17 cellular contexts compared by ENCODE assay signal in the genomic region with DNA sequence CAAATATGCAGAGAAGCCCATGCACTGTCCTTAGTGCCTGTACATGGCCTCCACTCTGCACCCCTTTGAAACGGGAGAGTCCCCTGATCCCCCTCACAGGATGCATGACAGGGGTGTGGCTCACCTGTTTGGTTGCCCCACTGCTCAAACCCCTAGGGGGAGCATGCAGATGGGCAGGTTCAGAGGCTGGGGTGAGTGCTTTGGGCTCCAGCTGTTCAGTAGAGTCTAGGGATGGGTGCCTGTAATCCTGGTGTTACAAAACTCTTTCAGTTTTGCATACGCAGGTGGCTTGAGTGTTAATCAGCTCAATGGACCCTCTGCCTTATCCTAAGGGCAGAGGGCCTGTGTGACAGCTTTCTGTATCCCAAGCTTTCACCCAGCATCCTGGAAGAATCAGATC. TPM values are rescaled to one million over a fixed set of nuclear protein-coding genes. Genes with fewer than 3 reads are reported as not detected.
DNase-seq lines count a peak whose midpoint lies in the region; ATAC-seq and TF ChIP-seq lines count a peak whose summit lies in the region.
"Had no signal": no experiment of that assay in that cellular context is flagged by ENCODE, and none has a peak within 500 bp of the region (broad histone marks: within the 10 kb centered on the region; RNA-seq: fewer than 3 reads in every experiment).

No MANE protein-coding gene starts in this region.

- H3K36me3 ChIP-seq in MM.1S (replicated peaks; ENCODE audit: insufficient read depth, low read length) (no peaks in the 10 kb centered on the region), ascending aorta (no peaks in the 10 kb centered on the region)
- H3K36me3 ChIP-seq: BLaER1 treated with 17β-estradiol and CSF1 and Interleukin-3, amounts not matched to agents 10 nM and 100 nM had no signal

- H3K4me2 ChIP-seq in MM.1S (ENCODE audit: low read depth, low read length): peak overlapping the region; percentile 33
- H3K4me2 ChIP-seq: BLaER1 treated with 17β-estradiol and CSF1 and Interleukin-3, amounts not matched to agents 10 nM and 100 nM had no signal

- no peak overlapping the region for H3K9ac ChIP-seq in MM.1S (ENCODE audit: low read length)
- H3K9ac ChIP-seq: BLaER1 treated with 17β-estradiol and CSF1 and Interleukin-3, amounts not matched to agents 10 nM and 100 nM; GM23248 had no signal

- in situ Hi-C loops in GM13976 (cut with MboI; ENCODE audit: low sequenced_read_pairs, unreplicated experiment): no loop called here

- H3K4me1 ChIP-seq in MM.1S (ENCODE audit: low read length) (peaks cover 47% of the 10 kb centered on the region), ascending aorta (no peaks in the 10 kb centered on the region)

- H3K27me3 ChIP-seq in MM.1S (replicated peaks; ENCODE audit: insufficient read depth, low read length): no peaks in the 10 kb centered on the region
- H3K27me3 ChIP-seq in ascending aorta: no peaks in the 10 kb centered on the region
- H3K27me3 ChIP-seq: BLaER1 treated with 17β-estradiol and CSF1 and Interleukin-3, amounts not matched to agents 10 nM and 100 nM had no signal

- DNase-seq in activated CD4-positive, alpha-beta T cell treated with anti-CD3 and anti-CD28 coated beads, Interleukin-2, amount 10 ng/mL, durations not matched to agents 24 days and 14 days: peak; percentile 48
- DNase-seq in activated CD4-positive, alpha-beta T cell treated with anti-CD3 and anti-CD28 coated beads, Interleukin-2, amount 50 U/mL, for 48 hours: no peak
- peak; percentile 49 for DNase-seq in MM.1S
- DNase-seq in RPMI8226: peak; percentile 43
- DNase-seq in stimulated activated naive CD8-positive, alpha-beta T cell treated with anti-CD3 and anti-CD28 coated beads, Interleukin-15, amount 100 ng/mL, for 72 hours: no peak
- no peak for DNase-seq in ascending aorta (ENCODE audit: low spot score in 2 of 2)
- no peak for DNase-seq in GM13976 (ENCODE audit: low spot score)
- DNase-seq in stimulated activated CD8-positive, alpha-beta memory T cell treated with anti-CD3 and anti-CD28 coated beads, Interleukin-4, amount 100 ng/mL, for 48 hours: no peak
- DNase-seq: ACHN; Calu3; CD4-positive, alpha-beta T cell; DMS 273 treated with DMSO at 0.1 percent for 48 hours; GM23248; H7 had no signal

- peak; percentile 28 for ATAC-seq in stimulated activated naive CD8-positive, alpha-beta T cell treated with anti-CD3 and anti-CD28 coated beads, Interleukin-15, amount 100 ng/mL, for 72 hours

- H3K4me1 Mint-ChIP-seq in activated CD4-positive, alpha-beta T cell treated with anti-CD3 and anti-CD28 coated beads, Interleukin-2, amount 10 ng/mL, durations not matched to agents 24 days and 14 days: no peaks in the 10 kb centered on the region
- H3K4me1 Mint-ChIP-seq in stimulated activated naive CD8-positive, alpha-beta T cell treated with anti-CD3 and anti-CD28 coated beads, Interleukin-15, amount 100 ng/mL, for 72 hours: no peaks in the 10 kb centered on the region

- peaks cover 14% of the 10 kb centered on the region for H3K27me3 Mint-ChIP-seq in activated CD4-positive, alpha-beta T cell treated with anti-CD3 and anti-CD28 coated beads, Interleukin-2, amount 10 ng/mL, durations not matched to agents 24 days and 14 days
- H3K27me3 Mint-ChIP-seq in stimulated activated naive CD8-positive, alpha-beta T cell treated with anti-CD3 and anti-CD28 coated beads, Interleukin-15, amount 100 ng/mL, for 72 hours: peaks cover 21% of the 10 kb centered on the region

- H3K9me3 Mint-ChIP-seq in activated CD4-positive, alpha-beta T cell treated with anti-CD3 and anti-CD28 coated beads, Interleukin-2, amount 10 ng/mL, durations not matched to agents 24 days and 14 days: peaks cover 12% of the 10 kb centered on the region
- H3K9me3 Mint-ChIP-seq in stimulated activated naive CD8-positive, alpha-beta T cell treated with anti-CD3 and anti-CD28 coated beads, Interleukin-15, amount 100 ng/mL, for 72 hours: peaks cover 5 to 12% of the 10 kb centered on the region in 2 donors

- intact Hi-C loops in activated CD4-positive, alpha-beta T cell treated with anti-CD3 and anti-CD28 coated beads, Interleukin-2, amount 10 ng/mL, durations not matched to agents 24 days and 14 days (cut with micrococcal nuclease): no loop called here
- intact Hi-C loops in ascending aorta (cut with DNase I): no loop called here

- H3K4me3 ChIP-seq in MM.1S (ENCODE audit: low read length) (no peak overlapping the region), ascending aorta (no peak overlapping the region)
- H3K4me3 ChIP-seq: BLaER1 treated with 17β-estradiol and CSF1 and Interleukin-3, amounts not matched to agents 10 nM and 100 nM; GM23248 had no signal

- H3K27ac Mint-ChIP-seq in activated CD4-positive, alpha-beta T cell treated with anti-CD3 and anti-CD28 coated beads, Interleukin-2, amount 10 ng/mL, durations not matched to agents 24 days and 14 days: no peak overlapping the region
- no peak overlapping the region for H3K27ac Mint-ChIP-seq in stimulated activated naive CD8-positive, alpha-beta T cell treated with anti-CD3 and anti-CD28 coated beads, Interleukin-15, amount 100 ng/mL, for 72 hours
- H3K27ac Mint-ChIP-seq: CD4-positive, alpha-beta T cell had no signal

- H2AFZ ChIP-seq in MM.1S (ENCODE audit: low read length): 0 out of 2 replicates have a peak overlapping the region, but pooled peaks have one; percentile 8
- H2AFZ ChIP-seq: GM23248 had no signal

- H3K9me3 ChIP-seq in MM.1S (replicated peaks; ENCODE audit: insufficient read depth, low read length) (peaks cover 2% of the 10 kb centered on the region; the same call in 1 of the 2 replicates), ascending aorta (no peaks in the 10 kb centered on the region)

- no peaks in the 10 kb centered on the region for H3K79me2 ChIP-seq in MM.1S (ENCODE audit: low read length)

- TF ChIP-seq CTCF in MM.1S (IDR thresholded peaks at IDR 0.05; ENCODE audit: low read length) (peak; percentile 50), ascending aorta (IDR thresholded peaks at IDR 0.05) (no peak), GM13976 (IDR thresholded peaks at IDR 0.05; ENCODE audit: borderline replicate concordance, control extremely low read depth, extremely low read depth, insufficient read depth, missing control alignments) (no peak)

- H3K9me2 ChIP-seq in MM.1S (replicated peaks; ENCODE audit: insufficient read depth, low read length): no peaks in the 10 kb centered on the region

- H3F3A ChIP-seq in MM.1S (ENCODE audit: insufficient read depth, low read length): peaks cover 15% of the 10 kb centered on the region

- H3K27ac ChIP-seq in MM.1S (ENCODE audit: low read length): peak overlapping the region; percentile 52; the same call in 1 of the 2 replicates
- H3K27ac ChIP-seq in ascending aorta: no peak overlapping the region
- H3K27ac ChIP-seq: BLaER1 treated with 17β-estradiol and CSF1 and Interleukin-3, amounts not matched to agents 10 nM and 100 nM; GM23248 had no signal

- H3K4me3 Mint-ChIP-seq in activated CD4-positive, alpha-beta T cell treated with anti-CD3 and anti-CD28 coated beads, Interleukin-2, amount 10 ng/mL, durations not matched to agents 24 days and 14 days: no peak overlapping the region
- H3K4me3 Mint-ChIP-seq in stimulated activated naive CD8-positive, alpha-beta T cell treated with anti-CD3 and anti-CD28 coated beads, Interleukin-15, amount 100 ng/mL, for 72 hours: no peak overlapping the region
- H3K4me3 Mint-ChIP-seq: CD4-positive, alpha-beta T cell had no signal

- H3K36me3 Mint-ChIP-seq in activated CD4-positive, alpha-beta T cell treated with anti-CD3 and anti-CD28 coated beads, Interleukin-2, amount 10 ng/mL, durations not matched to agents 24 days and 14 days (ENCODE audit: low read depth): no peaks in the 10 kb centered on the region

- H4K20me1 ChIP-seq in MM.1S (ENCODE audit: insufficient read depth, low read length): no peaks in the 10 kb centered on the region
- H4K20me1 ChIP-seq: BLaER1 treated with 17β-estradiol and CSF1 and Interleukin-3, amounts not matched to agents 10 nM and 100 nM had no signal

RNA-seq across cellular contexts. Expression of gene SFTPA1, which starts 7.8 kb away (rescaled TPM):
- not detected in 2 replicates for total RNA-seq in activated CD4-positive, alpha-beta T cell treated with anti-CD3 and anti-CD28 coated beads, Interleukin-2, amount 10 ng/mL, durations not matched to agents 24 days and 14 days
- not detected for total RNA-seq in ascending aorta
- total RNA-seq: Calu3; CD4-positive, alpha-beta T cell; G401; GM23248; H7 had no signal

RNA-seq across cellular contexts. Expression of gene SFTPA2, which starts 42.7 kb away (rescaled TPM):
- not detected in 2 replicates for total RNA-seq in activated CD4-positive, alpha-beta T cell treated with anti-CD3 and anti-CD28 coated beads, Interleukin-2, amount 10 ng/mL, durations not matched to agents 24 days and 14 days
- total RNA-seq in ascending aorta: not detected
- total RNA-seq: A172; CD4-positive, alpha-beta T cell; G401; GM23248; H7 had no signal

Comparison
In these comparisons a context has a peak if more than half of its experiments do, and no peak if none do; other contexts are left out.
1. DNase-seq: peak in activated CD4-positive, alpha-beta T cell treated with anti-CD3 and anti-CD28 coated beads, Interleukin-2, amount 10 ng/mL, durations not matched to agents 24 days and 14 days (single experiment), MM.1S (single experiment) and RPMI8226 (single experiment); none in activated CD4-positive, alpha-beta T cell treated with anti-CD3 and anti-CD28 coated beads, Interleukin-2, amount 50 U/mL, for 48 hours (0 of 2), stimulated activated naive CD8-positive, alpha-beta T cell treated with anti-CD3 and anti-CD28 coated beads, Interleukin-15, amount 100 ng/mL, for 72 hours (0 of 2), ascending aorta (0 of 2), GM13976 (single experiment) and stimulated activated CD8-positive, alpha-beta memory T cell treated with anti-CD3 and anti-CD28 coated beads, Interleukin-4, amount 100 ng/mL, for 48 hours (single experiment).